ENCODE assay signal across 2 cellular contexts in the genomic region with DNA sequence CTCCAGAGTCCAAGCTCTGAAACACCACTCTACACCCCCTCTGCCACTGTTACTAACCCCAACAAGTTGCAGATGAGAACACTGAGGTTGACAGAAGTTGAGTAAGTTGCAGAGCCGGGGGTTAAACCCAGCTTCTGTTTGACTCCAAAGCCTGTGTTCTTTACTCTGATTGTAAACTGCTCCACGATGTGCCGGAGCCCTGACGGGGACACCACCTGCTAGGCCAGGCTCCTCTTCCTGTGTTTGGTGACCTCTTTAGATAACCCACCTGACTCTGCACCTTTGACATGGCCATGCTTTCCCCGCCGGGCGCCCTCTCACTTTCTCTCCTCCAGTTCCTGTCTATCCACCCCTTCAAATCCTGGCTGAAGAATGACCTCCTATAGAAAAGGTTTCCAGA.
TF ChIP-seq lines count a peak whose summit lies in the region.

No MANE protein-coding gene starts in this region.

TF ChIP-seq in GM23338, 12 proteins besides CTCF, POLR2A, EP300 and RAD21 (continues in another document):
- no peak for TF ChIP-seq JUNB (IDR thresholded peaks at IDR 0.05; ENCODE audit: unreplicated experiment)
- TF ChIP-seq NANOG (IDR thresholded peaks at IDR 0.05; ENCODE audit: borderline replicate concordance): no peak
- TF ChIP-seq POLR2AphosphoS5 (IDR thresholded peaks at IDR 0.05; ENCODE audit: low read depth): no peak
- TF ChIP-seq CREB1 (CRISPR knock-in tag; IDR thresholded peaks at IDR 0.05; ENCODE audit: low read depth): no peak
- no peak for TF ChIP-seq ZNF331 (CRISPR knock-in tag; IDR thresholded peaks at IDR 0.05; ENCODE audit: low read depth)
- TF ChIP-seq, protein P1, sequence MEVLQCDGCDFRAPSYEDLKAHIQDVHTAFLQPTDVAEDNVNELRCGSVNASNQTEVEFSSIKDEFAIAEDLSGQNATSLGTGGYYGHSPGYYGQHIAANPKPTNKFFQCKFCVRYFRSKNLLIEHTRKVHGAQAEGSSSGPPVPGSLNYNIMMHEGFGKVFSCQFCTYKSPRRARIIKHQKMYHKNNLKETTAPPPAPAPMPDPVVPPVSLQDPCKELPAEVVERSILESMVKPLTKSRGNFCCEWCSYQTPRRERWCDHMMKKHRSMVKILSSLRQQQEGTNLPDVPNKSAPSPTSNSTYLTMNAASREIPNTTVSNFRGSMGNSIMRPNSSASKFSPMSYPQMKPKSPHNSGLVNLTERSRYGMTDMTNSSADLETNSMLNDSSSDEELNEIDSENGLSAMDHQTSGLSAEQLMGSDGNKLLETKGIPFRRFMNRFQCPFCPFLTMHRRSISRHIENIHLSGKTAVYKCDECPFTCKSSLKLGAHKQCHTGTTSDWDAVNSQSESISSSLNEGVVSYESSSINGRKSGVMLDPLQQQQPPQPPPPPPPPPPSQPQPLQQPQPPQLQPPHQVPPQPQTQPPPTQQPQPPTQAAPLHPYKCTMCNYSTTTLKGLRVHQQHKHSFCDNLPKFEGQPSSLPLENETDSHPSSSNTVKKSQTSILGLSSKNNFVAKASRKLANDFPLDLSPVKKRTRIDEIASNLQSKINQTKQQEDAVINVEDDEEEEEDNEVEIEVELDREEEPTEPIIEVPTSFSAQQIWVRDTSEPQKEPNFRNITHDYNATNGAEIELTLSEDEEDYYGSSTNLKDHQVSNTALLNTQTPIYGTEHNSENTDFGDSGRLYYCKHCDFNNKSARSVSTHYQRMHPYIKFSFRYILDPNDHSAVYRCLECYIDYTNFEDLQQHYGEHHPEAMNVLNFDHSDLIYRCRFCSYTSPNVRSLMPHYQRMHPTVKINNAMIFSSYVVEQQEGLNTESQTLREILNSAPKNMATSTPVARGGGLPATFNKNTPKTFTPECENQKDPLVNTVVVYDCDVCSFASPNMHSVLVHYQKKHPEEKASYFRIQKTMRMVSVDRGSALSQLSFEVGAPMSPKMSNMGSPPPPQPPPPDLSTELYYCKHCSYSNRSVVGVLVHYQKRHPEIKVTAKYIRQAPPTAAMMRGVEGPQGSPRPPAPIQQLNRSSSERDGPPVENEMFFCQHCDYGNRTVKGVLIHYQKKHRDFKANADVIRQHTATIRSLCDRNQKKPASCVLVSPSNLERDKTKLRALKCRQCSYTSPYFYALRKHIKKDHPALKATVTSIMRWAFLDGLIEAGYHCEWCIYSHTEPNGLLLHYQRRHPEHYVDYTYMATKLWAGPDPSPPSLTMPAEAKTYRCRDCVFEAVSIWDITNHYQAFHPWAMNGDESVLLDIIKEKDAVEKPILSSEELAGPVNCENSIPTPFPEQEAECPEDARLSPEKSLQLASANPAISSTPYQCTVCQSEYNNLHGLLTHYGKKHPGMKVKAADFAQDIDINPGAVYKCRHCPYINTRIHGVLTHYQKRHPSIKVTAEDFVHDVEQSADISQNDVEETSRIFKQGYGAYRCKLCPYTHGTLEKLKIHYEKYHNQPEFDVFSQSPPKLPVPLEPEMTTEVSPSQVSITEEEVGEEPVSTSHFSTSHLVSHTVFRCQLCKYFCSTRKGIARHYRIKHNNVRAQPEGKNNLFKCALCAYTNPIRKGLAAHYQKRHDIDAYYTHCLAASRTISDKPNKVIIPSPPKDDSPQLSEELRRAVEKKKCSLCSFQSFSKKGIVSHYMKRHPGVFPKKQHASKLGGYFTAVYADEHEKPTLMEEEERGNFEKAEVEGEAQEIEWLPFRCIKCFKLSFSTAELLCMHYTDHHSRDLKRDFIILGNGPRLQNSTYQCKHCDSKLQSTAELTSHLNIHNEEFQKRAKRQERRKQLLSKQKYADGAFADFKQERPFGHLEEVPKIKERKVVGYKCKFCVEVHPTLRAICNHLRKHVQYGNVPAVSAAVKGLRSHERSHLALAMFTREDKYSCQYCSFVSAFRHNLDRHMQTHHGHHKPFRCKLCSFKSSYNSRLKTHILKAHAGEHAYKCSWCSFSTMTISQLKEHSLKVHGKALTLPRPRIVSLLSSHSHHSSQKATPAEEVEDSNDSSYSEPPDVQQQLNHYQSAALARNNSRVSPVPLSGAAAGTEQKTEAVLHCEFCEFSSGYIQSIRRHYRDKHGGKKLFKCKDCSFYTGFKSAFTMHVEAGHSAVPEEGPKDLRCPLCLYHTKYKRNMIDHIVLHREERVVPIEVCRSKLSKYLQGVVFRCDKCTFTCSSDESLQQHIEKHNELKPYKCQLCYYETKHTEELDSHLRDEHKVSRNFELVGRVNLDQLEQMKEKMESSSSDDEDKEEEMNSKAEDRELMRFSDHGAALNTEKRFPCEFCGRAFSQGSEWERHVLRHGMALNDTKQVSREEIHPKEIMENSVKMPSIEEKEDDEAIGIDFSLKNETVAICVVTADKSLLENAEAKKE (CRISPR knock-in tag; IDR thresholded peaks at IDR 0.05): no peak
- TF ChIP-seq REST (IDR thresholded peaks at IDR 0.05; ENCODE audit: unreplicated experiment): no peak
- TF ChIP-seq ETS1 (IDR thresholded peaks at IDR 0.05): no peak
- no peak for TF ChIP-seq EZH2phosphoT487 (IDR thresholded peaks at IDR 0.05; ENCODE audit: unreplicated experiment)
- TF ChIP-seq STAT1 (IDR thresholded peaks at IDR 0.05; ENCODE audit: unreplicated experiment): no peak

TF ChIP-seq in H1, 55 proteins besides CTCF, POLR2A, EP300 and RAD21:
- TF ChIP-seq SRF (IDR thresholded peaks at IDR 0.05; ENCODE audit: low read depth, low read length) (no peak), CREB1 (IDR thresholded peaks at IDR 0.05) (no peak), SP2 (IDR thresholded peaks at IDR 0.05; ENCODE audit: low read length) (no peak), SAP30 (IDR thresholded peaks at IDR 0.05; ENCODE audit: insufficient read depth, insufficient replicate concordance, low read length) (no peak), POU5F1 (IDR thresholded peaks at IDR 0.05; ENCODE audit: low read depth, low read length) (no peak), JUN (IDR thresholded peaks at IDR 0.05; ENCODE audit: low read depth, low read length) (no peak), CTBP2 (IDR thresholded peaks at IDR 0.05; ENCODE audit: borderline replicate concordance, insufficient read depth, insufficient read length, low read length) (no peak), BACH1 (IDR thresholded peaks at IDR 0.05; ENCODE audit: low read length) (no peak), E2F6 (IDR thresholded peaks at IDR 0.05) (no peak), KDM4A (IDR thresholded peaks at IDR 0.05; ENCODE audit: low read depth, low read length, severe bottlenecking) (no peak), TAF1 (IDR thresholded peaks at IDR 0.05; ENCODE audit: low read depth, low read length) (no peak), FOSL1 (IDR thresholded peaks at IDR 0.05; ENCODE audit: insufficient read depth, low read depth, low read length) (no peak), SP1 (IDR thresholded peaks at IDR 0.05; ENCODE audit: low read depth, low read length) (no peak), CBX8 (IDR thresholded peaks at IDR 0.05; ENCODE audit: borderline replicate concordance, low read depth, low read length) (no peak), PHF8 (conservative IDR thresholded peaks at IDR 0.05; ENCODE audit: low read depth, low read length) (no peak), TEAD4 (IDR thresholded peaks at IDR 0.05; ENCODE audit: low read depth, low read length) (no peak)
- TF ChIP-seq, protein P2, sequence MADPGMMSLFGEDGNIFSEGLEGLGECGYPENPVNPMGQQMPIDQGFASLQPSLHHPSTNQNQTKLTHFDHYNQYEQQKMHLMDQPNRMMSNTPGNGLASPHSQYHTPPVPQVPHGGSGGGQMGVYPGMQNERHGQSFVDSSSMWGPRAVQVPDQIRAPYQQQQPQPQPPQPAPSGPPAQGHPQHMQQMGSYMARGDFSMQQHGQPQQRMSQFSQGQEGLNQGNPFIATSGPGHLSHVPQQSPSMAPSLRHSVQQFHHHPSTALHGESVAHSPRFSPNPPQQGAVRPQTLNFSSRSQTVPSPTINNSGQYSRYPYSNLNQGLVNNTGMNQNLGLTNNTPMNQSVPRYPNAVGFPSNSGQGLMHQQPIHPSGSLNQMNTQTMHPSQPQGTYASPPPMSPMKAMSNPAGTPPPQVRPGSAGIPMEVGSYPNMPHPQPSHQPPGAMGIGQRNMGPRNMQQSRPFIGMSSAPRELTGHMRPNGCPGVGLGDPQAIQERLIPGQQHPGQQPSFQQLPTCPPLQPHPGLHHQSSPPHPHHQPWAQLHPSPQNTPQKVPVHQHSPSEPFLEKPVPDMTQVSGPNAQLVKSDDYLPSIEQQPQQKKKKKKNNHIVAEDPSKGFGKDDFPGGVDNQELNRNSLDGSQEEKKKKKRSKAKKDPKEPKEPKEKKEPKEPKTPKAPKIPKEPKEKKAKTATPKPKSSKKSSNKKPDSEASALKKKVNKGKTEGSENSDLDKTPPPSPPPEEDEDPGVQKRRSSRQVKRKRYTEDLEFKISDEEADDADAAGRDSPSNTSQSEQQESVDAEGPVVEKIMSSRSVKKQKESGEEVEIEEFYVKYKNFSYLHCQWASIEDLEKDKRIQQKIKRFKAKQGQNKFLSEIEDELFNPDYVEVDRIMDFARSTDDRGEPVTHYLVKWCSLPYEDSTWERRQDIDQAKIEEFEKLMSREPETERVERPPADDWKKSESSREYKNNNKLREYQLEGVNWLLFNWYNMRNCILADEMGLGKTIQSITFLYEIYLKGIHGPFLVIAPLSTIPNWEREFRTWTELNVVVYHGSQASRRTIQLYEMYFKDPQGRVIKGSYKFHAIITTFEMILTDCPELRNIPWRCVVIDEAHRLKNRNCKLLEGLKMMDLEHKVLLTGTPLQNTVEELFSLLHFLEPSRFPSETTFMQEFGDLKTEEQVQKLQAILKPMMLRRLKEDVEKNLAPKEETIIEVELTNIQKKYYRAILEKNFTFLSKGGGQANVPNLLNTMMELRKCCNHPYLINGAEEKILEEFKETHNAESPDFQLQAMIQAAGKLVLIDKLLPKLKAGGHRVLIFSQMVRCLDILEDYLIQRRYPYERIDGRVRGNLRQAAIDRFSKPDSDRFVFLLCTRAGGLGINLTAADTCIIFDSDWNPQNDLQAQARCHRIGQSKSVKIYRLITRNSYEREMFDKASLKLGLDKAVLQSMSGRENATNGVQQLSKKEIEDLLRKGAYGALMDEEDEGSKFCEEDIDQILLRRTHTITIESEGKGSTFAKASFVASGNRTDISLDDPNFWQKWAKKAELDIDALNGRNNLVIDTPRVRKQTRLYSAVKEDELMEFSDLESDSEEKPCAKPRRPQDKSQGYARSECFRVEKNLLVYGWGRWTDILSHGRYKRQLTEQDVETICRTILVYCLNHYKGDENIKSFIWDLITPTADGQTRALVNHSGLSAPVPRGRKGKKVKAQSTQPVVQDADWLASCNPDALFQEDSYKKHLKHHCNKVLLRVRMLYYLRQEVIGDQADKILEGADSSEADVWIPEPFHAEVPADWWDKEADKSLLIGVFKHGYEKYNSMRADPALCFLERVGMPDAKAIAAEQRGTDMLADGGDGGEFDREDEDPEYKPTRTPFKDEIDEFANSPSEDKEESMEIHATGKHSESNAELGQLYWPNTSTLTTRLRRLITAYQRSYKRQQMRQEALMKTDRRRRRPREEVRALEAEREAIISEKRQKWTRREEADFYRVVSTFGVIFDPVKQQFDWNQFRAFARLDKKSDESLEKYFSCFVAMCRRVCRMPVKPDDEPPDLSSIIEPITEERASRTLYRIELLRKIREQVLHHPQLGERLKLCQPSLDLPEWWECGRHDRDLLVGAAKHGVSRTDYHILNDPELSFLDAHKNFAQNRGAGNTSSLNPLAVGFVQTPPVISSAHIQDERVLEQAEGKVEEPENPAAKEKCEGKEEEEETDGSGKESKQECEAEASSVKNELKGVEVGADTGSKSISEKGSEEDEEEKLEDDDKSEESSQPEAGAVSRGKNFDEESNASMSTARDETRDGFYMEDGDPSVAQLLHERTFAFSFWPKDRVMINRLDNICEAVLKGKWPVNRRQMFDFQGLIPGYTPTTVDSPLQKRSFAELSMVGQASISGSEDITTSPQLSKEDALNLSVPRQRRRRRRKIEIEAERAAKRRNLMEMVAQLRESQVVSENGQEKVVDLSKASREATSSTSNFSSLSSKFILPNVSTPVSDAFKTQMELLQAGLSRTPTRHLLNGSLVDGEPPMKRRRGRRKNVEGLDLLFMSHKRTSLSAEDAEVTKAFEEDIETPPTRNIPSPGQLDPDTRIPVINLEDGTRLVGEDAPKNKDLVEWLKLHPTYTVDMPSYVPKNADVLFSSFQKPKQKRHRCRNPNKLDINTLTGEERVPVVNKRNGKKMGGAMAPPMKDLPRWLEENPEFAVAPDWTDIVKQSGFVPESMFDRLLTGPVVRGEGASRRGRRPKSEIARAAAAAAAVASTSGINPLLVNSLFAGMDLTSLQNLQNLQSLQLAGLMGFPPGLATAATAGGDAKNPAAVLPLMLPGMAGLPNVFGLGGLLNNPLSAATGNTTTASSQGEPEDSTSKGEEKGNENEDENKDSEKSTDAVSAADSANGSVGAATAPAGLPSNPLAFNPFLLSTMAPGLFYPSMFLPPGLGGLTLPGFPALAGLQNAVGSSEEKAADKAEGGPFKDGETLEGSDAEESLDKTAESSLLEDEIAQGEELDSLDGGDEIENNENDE (IDR thresholded peaks at IDR 0.05; ENCODE audit: insufficient replicate concordance, low read length): no peak
- TF ChIP-seq, protein P3, sequence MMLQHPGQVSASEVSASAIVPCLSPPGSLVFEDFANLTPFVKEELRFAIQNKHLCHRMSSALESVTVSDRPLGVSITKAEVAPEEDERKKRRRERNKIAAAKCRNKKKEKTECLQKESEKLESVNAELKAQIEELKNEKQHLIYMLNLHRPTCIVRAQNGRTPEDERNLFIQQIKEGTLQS (IDR thresholded peaks at IDR 0.05; ENCODE audit: insufficient read depth, low read depth, low read length): no peak
